Comparison of ENCODE assay signal across 18 cellular contexts in genomic region chr11:35104655-35105054, GRCh38. TPM values are rescaled to one million over a fixed set of nuclear protein-coding genes. Genes with fewer than 3 reads are reported as not detected.
DNase-seq lines count a peak whose midpoint lies in the region; ATAC-seq, FAIRE-seq and TF ChIP-seq lines count a peak whose summit lies in the region.
"Had no signal": no experiment of that assay in that cellular context is flagged by ENCODE, and none has a peak within 500 bp of the region (broad histone marks: within the 10 kb centered on the region; RNA-seq: fewer than 3 reads in every experiment).

No MANE protein-coding gene starts in this region.

- H3K9me3 ChIP-seq in left ventricle myocardium inferior (replicated peaks) = no peaks in the 10 kb centered on the region
- H3K9me3 ChIP-seq in right cardiac atrium (ENCODE audit: control insufficient read depth, low read length) = no peaks in the 10 kb centered on the region
- no peaks in the 10 kb centered on the region for H3K9me3 ChIP-seq in K562 (replicated peaks; ENCODE audit: control insufficient read depth, insufficient read depth, low read depth, low read length)

- in situ Hi-C loops in K562 (cut with MboI) = no loop called here

- 91% methylated on average over 2 of the region's 2 CpGs for WGBS in right cardiac atrium
- 0% methylated on average over 2 of the region's 2 CpGs for WGBS in K562 (ENCODE audit: insufficient coverage, low coverage, missing lambda C conversion rate)

- no peak for TF ChIP-seq EP300 in K562 (IDR thresholded peaks at IDR 0.05; ENCODE audit: low read length)

- no peak overlapping the region for H2AFZ ChIP-seq in K562 (ENCODE audit: low read depth, low read length)
- H2AFZ ChIP-seq: GM23338 had no signal

- H3K36me3 ChIP-seq in left ventricle myocardium inferior (no peaks in the 10 kb centered on the region), K562 (ENCODE audit: control insufficient read depth, insufficient read depth, low read length) (no peaks in the 10 kb centered on the region)

- no peak for TF ChIP-seq RAD21 in K562 (CRISPR knock-in tag; conservative IDR thresholded peaks at IDR 0.05 in 1 of 2, IDR thresholded peaks at IDR 0.05 in 1 of 2)

- TF ChIP-seq CTCF in left ventricle myocardium inferior (IDR thresholded peaks at IDR 0.05; ENCODE audit: borderline replicate concordance) (no peak), K562 (IDR thresholded peaks at IDR 0.05 in 2 of 3, conservative IDR thresholded peaks at IDR 0.05 in 1 of 3; ENCODE audit: insufficient read depth in 2 of 3, low read depth in 1 of 3, low read length in 3 of 3) (no peak)

- H3K27me3 ChIP-seq in left ventricle myocardium inferior (ENCODE audit: low read depth) = no peaks in the 10 kb centered on the region
- no peaks in the 10 kb centered on the region for H3K27me3 ChIP-seq in right cardiac atrium (ENCODE audit: control insufficient read depth, insufficient read depth)
- H3K27me3 ChIP-seq in K562 (ENCODE audit: control insufficient read depth in 2 of 2, insufficient read depth in 2 of 2, low read length in 2 of 2) = no peaks in the 10 kb centered on the region; a peak in 1 of 5 replicates

- intact Hi-C loops in left ventricle myocardium inferior (cut with micrococcal nuclease) (no loop called here), right cardiac atrium (cut with DNase I) (no loop called here), K562 (cut with micrococcal nuclease) (no loop called here)

- H3K4me1 ChIP-seq in left ventricle myocardium inferior (peaks cover 25% of the 10 kb centered on the region), right cardiac atrium (ENCODE audit: control insufficient read depth, insufficient read depth, low read length) (no peaks in the 10 kb centered on the region), K562 (replicated peaks in 1 of 2; ENCODE audit: control insufficient read depth in 2 of 2, insufficient read depth in 2 of 2, low read length in 2 of 2) (peaks cover 0 to under 1% of the 10 kb centered on the region in 2 experiments; a peak in 1 of 5 replicates)

- TF ChIP-seq POLR2A in K562 (conservative IDR thresholded peaks at IDR 0.05) = no peak

- FAIRE-seq in K562 (lab: Jason Lieb, UNC) = no peak
- FAIRE-seq: G401.6, GM12891 had no signal

- no peak overlapping the region for H3K9ac ChIP-seq in K562 (ENCODE audit: insufficient read depth in 1 of 2, low read depth in 2 of 2, low read length in 2 of 2)

- no peaks in the 10 kb centered on the region for H3K79me2 ChIP-seq in K562 (ENCODE audit: control insufficient read depth, insufficient read depth, low read length)

- H3K4me3 ChIP-seq in left ventricle myocardium inferior (no peak overlapping the region), right cardiac atrium (ENCODE audit: low read length) (no peak overlapping the region), K562 (no peak overlapping the region)
- H3K4me3 ChIP-seq: GM23338 had no signal

- H3K4me2 ChIP-seq in K562 (ENCODE audit: insufficient read depth, low read length) = no peak overlapping the region
- H3K4me2 ChIP-seq: GM23338 had no signal

- ATAC-seq in right cardiac atrium (no peak), K562 (no peak), HG03039 (IDR thresholded peaks at IDR 0.05; ENCODE audit: unreplicated experiment) (no peak)
- ATAC-seq: GM23338 had no signal

- peak overlapping the region; percentile 68 for H3K27ac ChIP-seq in left ventricle myocardium inferior (replicated peaks)
- H3K27ac ChIP-seq in right cardiac atrium (ENCODE audit: low read length) = no peak overlapping the region
- H3K27ac ChIP-seq in K562 (ENCODE audit: extremely low read depth, low read depth, low read length) = no peak overlapping the region
- H3K27ac ChIP-seq: 22Rv1 had no signal

- DNase-seq in left ventricle myocardium inferior (no peak), right cardiac atrium (no peak), OCI-M1 (lab: John Stamatoyannopoulos, UW) (peak; percentile 24), K562 (ENCODE audit: extremely low read depth in 1 of 4, low spot score in 3 of 4) (no peak), islet precursor cell (no peak), HPDE6-E6E7 (ENCODE audit: extremely low spot score) (no peak)
- DNase-seq: AML-193; C1 segment of cervical spinal cord; CD4-positive, alpha-beta memory T cell; DMS153; DMS79 treated with DMSO at 0.1 percent for 48 hours; EL; H7 had no signal

- no TSS peak for BruUV-seq in K562 (replicated peaks; lab: Mats Ljungman, UMichigan)

- H4K20me1 ChIP-seq in K562 (replicated peaks; ENCODE audit: control insufficient read depth, insufficient read depth, low read length) = no peaks in the 10 kb centered on the region

- CTCF ChIA-PET in K562 (lab: Yijun Ruan, JAX; ENCODE audit: low intra/inter-chr PET ratio) = no interaction called here

- H3K9me1 ChIP-seq in K562 (ENCODE audit: control insufficient read depth, insufficient read depth, low read length) = no peaks in the 10 kb centered on the region

- POLR2A ChIA-PET in K562 (lab: Yijun Ruan, JAX) = no interaction called here

TF ChIP-seq in K562, 482 proteins besides CTCF, POLR2A, EP300 and RAD21:
- 0 out of 2 replicates have a peak, but pooled peaks have one; percentile 24 for TF ChIP-seq MAFG (tag; conservative IDR thresholded peaks at IDR 0.05)
- 0 out of 2 replicates have a peak, but pooled peaks have one; percentile 17 for TF ChIP-seq CBFA2T3 (IDR thresholded peaks at IDR 0.05)
- TF ChIP-seq LARP7 (IDR thresholded peaks at IDR 0.05) = no peak

RNA-seq across cellular contexts. Expression of gene CD44, which starts 34.3 kb away (rescaled TPM):
- total RNA-seq in left ventricle myocardium inferior = 14.0 TPM
- 10 to 100 TPM; 20.9 to 50.7 (median 40.9) TPM for total RNA-seq in right cardiac atrium
- polyA plus RNA-seq in right cardiac atrium = 7.5 TPM
- 7.9 and 17.7 TPM in 2 replicates for total RNA-seq in K562 (2011; cell fraction: chromatin; rRNA removed; ENCODE audit: low replicate concordance)
- total RNA-seq in K562 (2011; cell fraction: nucleolus; rRNA removed) = 7.2 and 18.2 TPM in 2 replicates
- 10.5 and 17.1 TPM in 2 replicates for total RNA-seq in K562 (2011; cell fraction: nucleoplasm; rRNA removed)
- 2.3 and 2.6 TPM in 2 replicates for total RNA-seq in K562 (2014; rRNA removed)
- total RNA-seq in K562 (2014; rRNA removed; fragmentation: Illumina TruSeq; extraction: Trizol) = 3.0 and 5.2 TPM in 2 replicates
- 2.6 and 3.2 TPM in 2 replicates for total RNA-seq in K562 (2015; rRNA removed; fragmentation: Illumina TruSeq; extraction: Trizol)
- total RNA-seq in K562 (2021) = 9.5 and 11.1 TPM in 2 replicates
- polyA plus RNA-seq in K562 (2011; rRNA removed) = 13.9 and 47.0 TPM in 2 replicates
- 23.2 and 51.1 TPM in 2 replicates for polyA plus RNA-seq in K562 (2011; cell fraction: cytosol; rRNA removed)
- polyA plus RNA-seq in K562 (2011; cell fraction: nucleus; rRNA removed) = 19.8 and 40.4 TPM in 2 replicates
- polyA plus RNA-seq in K562 (2012) = 8.0 and 8.3 TPM in 2 replicates
- 7.7 TPM in 2 replicates for polyA plus RNA-seq in K562 (2014; fragmentation: Illumina TruSeq; extraction: Trizol)
- polyA plus RNA-seq in K562 (2014; fragmentation: Nextera tagmentation; extraction: Ambion mirVana) = 1 to 10 TPM; 1.2 to 1.8 TPM
- polyA plus RNA-seq in K562 (2014; rRNA removed) = 2.5 and 5.0 TPM in 2 replicates
- 26.3 and 51.8 TPM in 2 replicates for polyA minus RNA-seq in K562 (2011; rRNA and poly(A)+ RNA removed)
- polyA minus RNA-seq in K562 (2011; cell fraction: cytosol; rRNA and poly(A)+ RNA removed) = 10.5 and 22.8 TPM in 2 replicates
- 14.8 and 35.9 TPM in 2 replicates for polyA minus RNA-seq in K562 (2011; cell fraction: nucleus; rRNA and poly(A)+ RNA removed)
